In the genomic region with DNA sequence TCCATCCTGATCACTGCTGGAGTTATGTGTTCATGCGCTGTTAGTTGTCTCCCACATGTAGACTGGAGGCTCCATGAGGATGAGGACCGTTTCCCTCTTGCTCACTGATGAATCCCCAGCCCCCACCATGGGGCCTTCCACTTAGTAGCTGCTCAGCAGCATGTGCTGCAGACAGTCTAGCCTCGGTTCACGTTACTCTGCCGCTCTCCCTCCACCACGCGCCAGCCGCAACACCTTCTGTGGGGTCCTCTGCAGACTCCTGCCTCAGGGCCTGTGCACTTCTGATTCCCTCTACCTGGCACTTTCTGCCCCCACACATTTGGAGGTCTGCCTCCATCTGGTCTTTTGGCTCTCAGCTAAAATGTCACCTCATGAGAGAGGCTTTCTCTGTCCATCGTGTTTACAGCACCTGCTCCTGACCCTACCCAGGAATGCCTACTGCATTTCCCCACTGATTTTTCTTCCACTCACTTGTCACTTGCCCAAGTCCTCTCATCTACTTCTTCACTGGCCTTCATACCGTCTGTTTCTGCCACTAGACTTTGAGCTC, we compare ENCODE assay signal across 21 cellular contexts. TPM values are rescaled to one million over a fixed set of nuclear protein-coding genes. Genes with fewer than 3 reads are reported as not detected.
A peak's percentile ranks its signal among the peaks of the same experiment; 100 is the strongest.
DNase-seq lines count a peak whose midpoint lies in the region; ATAC-seq and TF ChIP-seq lines count a peak whose summit lies in the region.
"Had no signal": no experiment of that assay in that cellular context is flagged by ENCODE, and none has a peak within 500 bp of the region (broad histone marks: within the 10 kb centered on the region; RNA-seq: fewer than 3 reads in every experiment).

No MANE protein-coding gene starts in this region.

- TF ChIP-seq CTCF in RWPE2 (IDR thresholded peaks at IDR 0.05; ENCODE audit: poor library complexity, severe bottlenecking) (no peak), neutrophil (IDR thresholded peaks at IDR 0.05) (no peak)

- CTCF ChIA-PET in activated CD4-positive, alpha-beta T cell treated with anti-CD3 and anti-CD28 coated beads, Interleukin-2, amount 10 ng/mL, durations not matched to agents 7 days and 5 days (lab: Charles Lee): interaction anchor here (0.6 to 2.0 kb wide), 6 partner anchors 9 to 377 kb away, joined by 3 to 7 read pairs (median 3); partner anchors contain the start of gene STK10

- H3K9me3 ChIP-seq in RWPE2 (ENCODE audit: severe bottlenecking) (no peaks in the 10 kb centered on the region), neutrophil (no peaks in the 10 kb centered on the region)
- H3K9me3 ChIP-seq: A549, ascending aorta, Caco-2 had no signal

- no peak for ATAC-seq in RWPE2 (ENCODE audit: low read depth)
- ATAC-seq in HG03457 (IDR thresholded peaks at IDR 0.05; ENCODE audit: unreplicated experiment): no peak
- ATAC-seq: A549, left lobe of liver had no signal

- H3K36me3 Mint-ChIP-seq in activated CD4-positive, alpha-beta T cell treated with anti-CD3 and anti-CD28 coated beads, Interleukin-2, amount 10 ng/mL, durations not matched to agents 7 days and 5 days (ENCODE audit: low read depth): peaks cover 75% of the 10 kb centered on the region

- no peaks in the 10 kb centered on the region for H3K27me3 Mint-ChIP-seq in activated CD4-positive, alpha-beta T cell treated with anti-CD3 and anti-CD28 coated beads, Interleukin-2, amount 10 ng/mL, durations not matched to agents 7 days and 5 days

- H3K9me3 Mint-ChIP-seq in activated CD4-positive, alpha-beta T cell treated with anti-CD3 and anti-CD28 coated beads, Interleukin-2, amount 10 ng/mL, durations not matched to agents 7 days and 5 days: no peaks in the 10 kb centered on the region

- H3K4me1 ChIP-seq in RWPE2 (ENCODE audit: insufficient read depth, poor library complexity, severe bottlenecking) (no peaks in the 10 kb centered on the region), neutrophil (ENCODE audit: control insufficient read depth in 1 of 2, insufficient read depth in 1 of 2, low read depth in 1 of 2, low read length in 1 of 2) (peaks cover 68 to 90% of the 10 kb centered on the region in 2 experiments)
- H3K4me1 ChIP-seq: A549, ascending aorta had no signal

- H3K27ac ChIP-seq in RWPE2 (ENCODE audit: poor library complexity, severe bottlenecking): no peak overlapping the region
- peak overlapping the region; percentile 96 for H3K27ac ChIP-seq in neutrophil
- H3K27ac ChIP-seq: A549, ascending aorta had no signal

- H3K36me3 ChIP-seq in RWPE2 (ENCODE audit: low read depth) (peaks cover 46% of the 10 kb centered on the region), neutrophil (peaks cover 78% of the 10 kb centered on the region)

- peaks cover 68% of the 10 kb centered on the region for H3K4me1 Mint-ChIP-seq in activated CD4-positive, alpha-beta T cell treated with anti-CD3 and anti-CD28 coated beads, Interleukin-2, amount 10 ng/mL, durations not matched to agents 7 days and 5 days

- POLR2A ChIA-PET in activated CD4-positive, alpha-beta T cell treated with anti-CD3 and anti-CD28 coated beads, Interleukin-2, amount 10 ng/mL, durations not matched to agents 7 days and 5 days (lab: Charles Lee): no interaction called here

- no peaks in the 10 kb centered on the region for H3K27me3 ChIP-seq in RWPE2 (ENCODE audit: insufficient read depth, poor library complexity, severe bottlenecking)
- no peaks in the 10 kb centered on the region for H3K27me3 ChIP-seq in neutrophil
- H3K27me3 ChIP-seq: ascending aorta had no signal

- H3K4me3 ChIP-seq in RWPE2 (ENCODE audit: severe bottlenecking): no peak overlapping the region
- H3K4me3 ChIP-seq in neutrophil (ENCODE audit: low read depth in 1 of 2, low read length in 1 of 2): peak overlapping the region in 1 of 2 experiments; percentile 47
- H3K4me3 ChIP-seq: A549, ascending aorta had no signal

- peak overlapping the region; percentile 83 for H3K27ac Mint-ChIP-seq in activated CD4-positive, alpha-beta T cell treated with anti-CD3 and anti-CD28 coated beads, Interleukin-2, amount 10 ng/mL, durations not matched to agents 7 days and 5 days

- peak overlapping the region; percentile 19 for H3K4me3 Mint-ChIP-seq in activated CD4-positive, alpha-beta T cell treated with anti-CD3 and anti-CD28 coated beads, Interleukin-2, amount 10 ng/mL, durations not matched to agents 7 days and 5 days

- no peak for DNase-seq in activated CD4-positive, alpha-beta T cell treated with anti-CD3 and anti-CD28 coated beads, Interleukin-2, amount 10 ng/mL, durations not matched to agents 7 days and 5 days
- DNase-seq in activated CD4-positive, alpha-beta T cell treated with anti-CD3 and anti-CD28 coated beads, Interleukin-2, amount 50 U/mL, for 1 hour: no peak
- DNase-seq in RWPE2 (ENCODE audit: low spot score): peak; percentile 54
- DNase-seq in cerebellar nuclear complex (lab: John Stamatoyannopoulos, UW): peak; percentile 30 to 83
- no peak for DNase-seq in NCI-H1092 treated with DMSO at 0.1 percent for 48 hours (lab: John Stamatoyannopoulos, UW)
- DNase-seq in dermis blood vessel endothelial cell: no peak
- DNase-seq: Caco-2, GF-D8, Karpas-422, NCI-H1694, NCI-H510A had no signal

RNA-seq across cellular contexts. Expression of gene STK10, which starts 36.3 kb away (rescaled TPM):
- total RNA-seq in activated CD4-positive, alpha-beta T cell treated with anti-CD3 and anti-CD28 coated beads, Interleukin-2, amount 10 ng/mL, durations not matched to agents 7 days and 5 days: 100 to 1,000 TPM; 299 to 312 TPM
- total RNA-seq in dermis blood vessel endothelial cell: 56.0 and 61.8 TPM in 2 replicates

RNA-seq across cellular contexts. Expression of gene EFCAB9, which starts 42.2 kb away (rescaled TPM):
- not detected for total RNA-seq in activated CD4-positive, alpha-beta T cell treated with anti-CD3 and anti-CD28 coated beads, Interleukin-2, amount 10 ng/mL, durations not matched to agents 7 days and 5 days
- total RNA-seq in dermis blood vessel endothelial cell: not detected in 2 replicates
- total RNA-seq: ascending aorta, Caco-2, dermis microvascular lymphatic vessel endothelial cell, left lobe of liver, myocyte, renal cortical epithelial cell, SK-MEL-5, temporal lobe had no signal

Comparison
In these comparisons a context has a peak if more than half of its experiments do, and no peak if none do; other contexts are left out.
1. DNase-seq: peak in RWPE2 (single experiment) and cerebellar nuclear complex (2 of 2); none in activated CD4-positive, alpha-beta T cell treated with anti-CD3 and anti-CD28 coated beads, Interleukin-2, amount 10 ng/mL, durations not matched to agents 7 days and 5 days (single experiment), activated CD4-positive, alpha-beta T cell treated with anti-CD3 and anti-CD28 coated beads, Interleukin-2, amount 50 U/mL, for 1 hour (single experiment), NCI-H1092 treated with DMSO at 0.1 percent for 48 hours (single experiment) and dermis blood vessel endothelial cell (single experiment).